11 cellular contexts compared by ENCODE assay signal in genomic region chr6:41684311-41685182, GRCh38. TPM values are rescaled to one million over a fixed set of nuclear protein-coding genes. Genes with fewer than 3 reads are reported as not detected.
DNase-seq lines count a peak whose midpoint lies in the region; ATAC-seq and TF ChIP-seq lines count a peak whose summit lies in the region.
"Had no signal": no experiment of that assay in that cellular context is flagged by ENCODE, and none has a peak within 500 bp of the region (broad histone marks: within the 10 kb centered on the region; RNA-seq: fewer than 3 reads in every experiment).

No MANE protein-coding gene starts in this region.

- DNase-seq in Right ventricle myocardium superior (peak; percentile 41), right cardiac atrium (no peak), dorsolateral prefrontal cortex (peak in 6 of 10 donors; percentile 24 to 43 (median 36)), osteoblast (ENCODE audit: insufficient read length, low spot score, missing footprints) (peak; percentile 72), GM13977 (ENCODE audit: low spot score) (no peak), DMS53 (lab: John Stamatoyannopoulos, UW) (no peak), hepatocyte (ENCODE audit: low spot score) (no peak), vagina (ENCODE audit: extremely low spot score in 2 of 2) (no peak)
- DNase-seq: NCI-H1417 treated with DMSO at 0.1 percent for 48 hours, SIG-M5 had no signal

- in situ Hi-C loops in GM13977 (cut with MboI; ENCODE audit: low pct_unique_long_range_greater_than_20kb, low sequenced_read_pairs, unreplicated experiment), result no loop called here

- no peak for TF ChIP-seq POLR2A in vagina (IDR thresholded peaks at IDR 0.05)

- H3K36me3 ChIP-seq in osteoblast (ENCODE audit: insufficient read depth, low read length) (peaks cover 4% of the 10 kb centered on the region), hepatocyte (replicated peaks; ENCODE audit: insufficient read depth, low read depth) (no peaks in the 10 kb centered on the region), vagina (peaks cover 0 to 18% of the 10 kb centered on the region in 2 donors)

- 84% methylated on average over 25 of the region's 25 CpGs for WGBS in right cardiac atrium
- 91% methylated on average over 21 of the region's 25 CpGs for WGBS in hepatocyte (ENCODE audit: low lambda C conversion rate, missing lambda C conversion rate)

- H2AFZ ChIP-seq in osteoblast (ENCODE audit: low read length), result no peak overlapping the region
- no peak overlapping the region for H2AFZ ChIP-seq in hepatocyte

- H4K20me1 ChIP-seq in osteoblast (ENCODE audit: insufficient read depth, low read length), result no peaks in the 10 kb centered on the region
- no peaks in the 10 kb centered on the region for H4K20me1 ChIP-seq in hepatocyte (ENCODE audit: insufficient read depth, poor library complexity, severe bottlenecking)

- no peaks in the 10 kb centered on the region for H3K27me3 ChIP-seq in right cardiac atrium (ENCODE audit: control insufficient read depth, insufficient read depth)
- no peaks in the 10 kb centered on the region for H3K27me3 ChIP-seq in dorsolateral prefrontal cortex
- H3K27me3 ChIP-seq in osteoblast (ENCODE audit: insufficient read depth, low read length), result no peaks in the 10 kb centered on the region
- no peaks in the 10 kb centered on the region for H3K27me3 ChIP-seq in hepatocyte
- no peaks in the 10 kb centered on the region for H3K27me3 ChIP-seq in vagina

- H3K27ac ChIP-seq in right cardiac atrium (ENCODE audit: low read length) (no peak overlapping the region), dorsolateral prefrontal cortex (peak overlapping the region in 58 of 59 donors; percentile 77 to 100 (median 96)), osteoblast (ENCODE audit: low read depth, low read length) (no peak overlapping the region), hepatocyte (no peak overlapping the region), vagina (no peak overlapping the region)

- H3K9me3 ChIP-seq in right cardiac atrium (ENCODE audit: control insufficient read depth, low read length) (no peaks in the 10 kb centered on the region), osteoblast (ENCODE audit: low read depth, low read length) (no peaks in the 10 kb centered on the region), hepatocyte (ENCODE audit: low read depth) (no peaks in the 10 kb centered on the region), vagina (no peaks in the 10 kb centered on the region)

- H3K4me1 ChIP-seq in right cardiac atrium (ENCODE audit: control insufficient read depth, insufficient read depth, low read length), result no peaks in the 10 kb centered on the region
- H3K4me1 ChIP-seq in osteoblast (ENCODE audit: insufficient read depth, low read length), result no peaks in the 10 kb centered on the region
- H3K4me1 ChIP-seq in hepatocyte (ENCODE audit: insufficient read depth), result peaks cover 6% of the 10 kb centered on the region
- peaks cover 22% of the 10 kb centered on the region for H3K4me1 ChIP-seq in vagina

- ATAC-seq in Right ventricle myocardium superior (ENCODE audit: poor library complexity) (no peak), right cardiac atrium (no peak)

- no peak overlapping the region for H3K4me2 ChIP-seq in osteoblast (ENCODE audit: insufficient read depth, low read length)
- no peak overlapping the region for H3K4me2 ChIP-seq in hepatocyte

- no peak for TF ChIP-seq CTCF in dorsolateral prefrontal cortex (IDR thresholded peaks at IDR 0.05 in 54 of 56, conservative IDR thresholded peaks at IDR 0.05 in 2 of 56; ENCODE audit: low read depth in 1 of 56, partially characterized antibody in 56 of 56)
- TF ChIP-seq CTCF in osteoblast (IDR thresholded peaks at IDR 0.05; ENCODE audit: extremely low read depth, low read depth, low read length), result no peak
- no peak for TF ChIP-seq CTCF in GM13977 (IDR thresholded peaks at IDR 0.05; ENCODE audit: extremely low read depth, insufficient read depth, missing control alignments)
- TF ChIP-seq CTCF in hepatocyte (IDR thresholded peaks at IDR 0.05; ENCODE audit: poor library complexity), result no peak
- TF ChIP-seq CTCF in vagina (IDR thresholded peaks at IDR 0.05), result no peak

- H3K9me2 ChIP-seq in hepatocyte (replicated peaks; ENCODE audit: insufficient read depth), result no peaks in the 10 kb centered on the region

- H3K79me2 ChIP-seq in osteoblast (ENCODE audit: insufficient read depth, low read length) (no peaks in the 10 kb centered on the region), hepatocyte (no peaks in the 10 kb centered on the region)

- no peak overlapping the region for H3K4me3 ChIP-seq in right cardiac atrium (ENCODE audit: low read length)
- no peak overlapping the region for H3K4me3 ChIP-seq in dorsolateral prefrontal cortex
- H3K4me3 ChIP-seq in osteoblast (ENCODE audit: insufficient read depth, low read length), result no peak overlapping the region
- H3K4me3 ChIP-seq in hepatocyte, result no peak overlapping the region
- no peak overlapping the region for H3K4me3 ChIP-seq in vagina

- intact Hi-C loops in Right ventricle myocardium superior (cut with DNase I) (loop anchor here (10.0 kb wide), 1 partner anchor 220 kb away; no protein-coding TSS in a partner anchor), right cardiac atrium (cut with DNase I) (loop anchor here (1.0 to 10.0 kb wide), 5 partner anchors 81 to 317 kb away; no protein-coding TSS in a partner anchor), dorsolateral prefrontal cortex (cut with DNase I) (loop anchor here (5.0 to 10.0 kb wide), 2 partner anchors 262 to 360 kb away; no protein-coding TSS in a partner anchor), vagina (cut with DNase I) (no loop called here)

RNA-seq across cellular contexts. Expression of gene MDFI, which starts 46.3 kb away (rescaled TPM):
- total RNA-seq in Right ventricle myocardium superior (1.1 TPM), right cardiac atrium (10 to 100 TPM in 2 of 4 donors, 1 to 10 TPM in 2; 8.0 to 11.9 (median 10.0) TPM), dorsolateral prefrontal cortex (10 to 100 TPM in 1 of 120 experiments, 1 to 10 TPM in 100, under 1 TPM in 18, not detected in 1; 0.46 to 11.7 (median 2.2) TPM), osteoblast (0.72 and 5.3 TPM in 2 replicates), hepatocyte (106 and 115 TPM in 2 replicates), vagina (37.3 TPM)
- polyA plus RNA-seq in right cardiac atrium (4.9 TPM), hepatocyte (28.2 and 45.2 TPM in 2 replicates)
- total RNA-seq: CD4-positive, alpha-beta memory T cell had no signal
- polyA plus RNA-seq: CD4-positive, alpha-beta memory T cell had no signal

RNA-seq across cellular contexts. Expression of gene TFEB, which starts 50.9 kb away (rescaled TPM):
- 40.7 TPM for total RNA-seq in Right ventricle myocardium superior
- total RNA-seq in right cardiac atrium, result 10 to 100 TPM; 31.6 to 51.1 (median 46.2) TPM
- 33.4 TPM for polyA plus RNA-seq in right cardiac atrium
- total RNA-seq in dorsolateral prefrontal cortex, result 100 to 1,000 TPM in 2 of 120 experiments, 10 to 100 TPM in 118; 13.9 to 125 (median 40.5) TPM
- total RNA-seq in osteoblast, result 5.1 and 5.6 TPM in 2 replicates
- total RNA-seq in hepatocyte, result 10.1 and 14.2 TPM in 2 replicates
- polyA plus RNA-seq in hepatocyte, result 23.7 and 32.7 TPM in 2 replicates
- 37.8 TPM for total RNA-seq in vagina

Comparison
In these comparisons a context has a peak if more than half of its experiments do, and no peak if none do; other contexts are left out.
1. DNase-seq: peak in Right ventricle myocardium superior (single experiment), dorsolateral prefrontal cortex (6 of 10) and osteoblast (single experiment); none in right cardiac atrium (0 of 3), GM13977 (single experiment), DMS53 (single experiment), hepatocyte (single experiment) and vagina (0 of 2).
2. H3K27ac ChIP-seq: peak in dorsolateral prefrontal cortex (58 of 59); none in right cardiac atrium (single experiment), osteoblast (single experiment), hepatocyte (single experiment) and vagina (single experiment).